In the genomic region with DNA sequence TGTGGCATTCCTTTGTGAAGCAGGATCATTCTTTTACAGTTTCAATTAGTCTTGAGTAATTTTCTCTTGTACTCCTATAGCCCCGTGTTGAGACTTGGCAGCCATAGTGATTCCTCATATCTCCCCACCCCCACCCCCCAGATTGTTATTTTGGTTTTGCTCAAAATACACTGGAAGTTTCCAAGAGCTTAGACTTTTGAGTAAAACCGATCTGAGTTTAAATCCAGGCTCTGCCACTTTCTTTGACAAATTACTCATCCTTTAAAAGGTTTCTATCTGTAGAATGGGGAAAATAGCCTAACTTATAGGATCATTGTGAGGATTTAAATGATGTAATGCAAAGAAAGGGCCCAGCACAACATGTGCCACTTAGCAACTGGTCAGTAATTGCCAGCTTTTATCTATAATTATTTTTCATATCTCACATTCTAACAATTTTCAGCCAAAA, we compare ENCODE assay signal across 13 cellular contexts. TPM values are rescaled to one million over a fixed set of nuclear protein-coding genes. Genes with fewer than 3 reads are reported as not detected.
DNase-seq lines count a peak whose midpoint lies in the region; ATAC-seq lines count a peak whose summit lies in the region.
"Had no signal": no experiment of that assay in that cellular context is flagged by ENCODE, and none has a peak within 500 bp of the region (broad histone marks: within the 10 kb centered on the region; RNA-seq: fewer than 3 reads in every experiment).

No MANE protein-coding gene starts in this region.

- H3K4me1 ChIP-seq in GM23248 (ENCODE audit: insufficient read depth) (no peaks in the 10 kb centered on the region), adipocyte (ENCODE audit: control insufficient read depth, insufficient read depth, low read length) (peaks cover 7% of the 10 kb centered on the region), mesendoderm (ENCODE audit: control insufficient read depth, low read depth, low read length) (no peaks in the 10 kb centered on the region)
- H3K4me1 ChIP-seq: BLaER1 had no signal

- no peak for ATAC-seq in GM21447 (IDR thresholded peaks at IDR 0.05; ENCODE audit: unreplicated experiment)
- no peak for ATAC-seq in activated naive CD8-positive, alpha-beta T cell treated with anti-CD3 and anti-CD28 coated beads, Interleukin-2, amount 50 U/mL, for 24 hours
- ATAC-seq: T-cell had no signal

- H3K9ac ChIP-seq in GM23248, result no peak overlapping the region
- no peak overlapping the region for H3K9ac ChIP-seq in adipocyte (ENCODE audit: low read length)
- no peak overlapping the region for H3K9ac ChIP-seq in mesendoderm (ENCODE audit: low read length)
- H3K9ac ChIP-seq: BLaER1 had no signal

- no peaks in the 10 kb centered on the region for H3K9me3 Mint-ChIP-seq in activated naive CD8-positive, alpha-beta T cell treated with anti-CD3 and anti-CD28 coated beads, Interleukin-2, amount 50 U/mL, for 24 hours
- H3K9me3 Mint-ChIP-seq: T-cell had no signal

- in situ Hi-C loops in GM23248 (cut with MboI), result no loop called here

- no peak overlapping the region for H3K18ac ChIP-seq in mesendoderm (ENCODE audit: low read length)

- no peak for DNase-seq in GM23248
- DNase-seq in NCI-H460 (ENCODE audit: extremely low read depth, low read depth), result peak; percentile 24
- peak; percentile 8 for DNase-seq in adipocyte (ENCODE audit: low read depth)
- DNase-seq in mesendoderm, result peak; percentile 11
- DNase-seq in germinal center (ENCODE audit: low spot score), result no peak
- DNase-seq in activated naive CD8-positive, alpha-beta T cell treated with anti-CD3 and anti-CD28 coated beads, Interleukin-2, amount 50 U/mL, for 24 hours, result no peak
- DNase-seq: NCI-H1930, NCI-H2171, NCI-H774, SHP77 treated with DMSO at 0.1 percent for 48 hours, T-cell had no signal

- H3F3A ChIP-seq in GM23248 (ENCODE audit: insufficient read depth), result no peaks in the 10 kb centered on the region

- H3K4me1 Mint-ChIP-seq in activated naive CD8-positive, alpha-beta T cell treated with anti-CD3 and anti-CD28 coated beads, Interleukin-2, amount 50 U/mL, for 24 hours, result no peaks in the 10 kb centered on the region
- H3K4me1 Mint-ChIP-seq: T-cell had no signal

- H2BK15ac ChIP-seq in mesendoderm (replicated peaks; ENCODE audit: low read depth), result no peak overlapping the region

- WGBS in GM23248 (ENCODE audit: low coverage in 1 of 2, low lambda C conversion rate in 2 of 2, missing lambda C conversion rate in 2 of 2), 2 experiments, result 3 to 4% methylated on average over 2 of the region's 2 CpGs
- no CpG with 5 or more reads among the region's 2 CpGs for WGBS in mesendoderm (ENCODE audit: extremely low coverage, insufficient coverage, low lambda C conversion rate)

- no peak overlapping the region for H2BK120ac ChIP-seq in mesendoderm (ENCODE audit: low read depth, low read length)

- no peak overlapping the region for H3K4ac ChIP-seq in mesendoderm (ENCODE audit: low read depth, low read length)

- H3K36me3 Mint-ChIP-seq in activated naive CD8-positive, alpha-beta T cell treated with anti-CD3 and anti-CD28 coated beads, Interleukin-2, amount 50 U/mL, for 24 hours (ENCODE audit: low read depth), result no peaks in the 10 kb centered on the region
- H3K36me3 Mint-ChIP-seq: T-cell had no signal

- no peak overlapping the region for H3K4me3 Mint-ChIP-seq in activated naive CD8-positive, alpha-beta T cell treated with anti-CD3 and anti-CD28 coated beads, Interleukin-2, amount 50 U/mL, for 24 hours
- H3K4me3 Mint-ChIP-seq: T-cell had no signal

- H3K56ac ChIP-seq in mesendoderm (ENCODE audit: low read length), result no peak overlapping the region

- H3K9me2 ChIP-seq in GM23248 (ENCODE audit: insufficient read depth), result no peaks in the 10 kb centered on the region

- H3K4me3 ChIP-seq in GM23248 (no peak overlapping the region), adipocyte (ENCODE audit: low read length) (no peak overlapping the region), mesendoderm (ENCODE audit: low read length) (no peak overlapping the region)
- H3K4me3 ChIP-seq: BLaER1 had no signal

- H3K9me3 ChIP-seq in GM23248 (ENCODE audit: low read depth) (no peaks in the 10 kb centered on the region), adipocyte (ENCODE audit: control insufficient read depth, low read length) (no peaks in the 10 kb centered on the region)
- H3K9me3 ChIP-seq: BLaER1 had no signal

- H3K27me3 Mint-ChIP-seq in activated naive CD8-positive, alpha-beta T cell treated with anti-CD3 and anti-CD28 coated beads, Interleukin-2, amount 50 U/mL, for 24 hours, result peaks cover 3% of the 10 kb centered on the region

- H4K8ac ChIP-seq in mesendoderm (ENCODE audit: low read depth, low read length), result no peak overlapping the region

- no peak overlapping the region for H3K27ac Mint-ChIP-seq in activated naive CD8-positive, alpha-beta T cell treated with anti-CD3 and anti-CD28 coated beads, Interleukin-2, amount 50 U/mL, for 24 hours
- H3K27ac Mint-ChIP-seq: T-cell had no signal

- H3K79me2 ChIP-seq in GM23248 (ENCODE audit: insufficient read depth), result no peaks in the 10 kb centered on the region
- no peaks in the 10 kb centered on the region for H3K79me2 ChIP-seq in mesendoderm (ENCODE audit: control insufficient read depth, insufficient read depth, low read length)

- H3K23ac ChIP-seq in mesendoderm (ENCODE audit: low read length), result no peak overlapping the region

- no peaks in the 10 kb centered on the region for H3K79me1 ChIP-seq in mesendoderm (ENCODE audit: low read length)

- H3K4me2 ChIP-seq in GM23248 (ENCODE audit: unreplicated experiment) (no peak overlapping the region), mesendoderm (ENCODE audit: low read length) (no peak overlapping the region)
- H3K4me2 ChIP-seq: BLaER1 had no signal

- H3K27me3 ChIP-seq in GM23248 (replicated peaks; ENCODE audit: insufficient read depth) (no peaks in the 10 kb centered on the region), adipocyte (replicated peaks; ENCODE audit: control insufficient read depth, insufficient read depth, low read length) (no peaks in the 10 kb centered on the region), mesendoderm (ENCODE audit: insufficient read depth, low read length, poor library complexity) (no peaks in the 10 kb centered on the region)
- H3K27me3 ChIP-seq: BLaER1 had no signal

- H4K5ac ChIP-seq in mesendoderm (ENCODE audit: low read length), result no peak overlapping the region

- peak overlapping the region; percentile 39 for H2AFZ ChIP-seq in GM23248

- H4K20me1 ChIP-seq in GM23248 (ENCODE audit: insufficient read depth), result no peaks in the 10 kb centered on the region
- H4K20me1 ChIP-seq: BLaER1 had no signal

- H3K36me3 ChIP-seq in GM23248 (ENCODE audit: low read depth), result no peaks in the 10 kb centered on the region
- H3K36me3 ChIP-seq in adipocyte (ENCODE audit: control insufficient read depth, insufficient read depth, low read length, severe bottlenecking), result no peaks in the 10 kb centered on the region
- no peaks in the 10 kb centered on the region for H3K36me3 ChIP-seq in mesendoderm (ENCODE audit: control insufficient read depth, insufficient read depth, low read length)
- H3K36me3 ChIP-seq: BLaER1 had no signal

- H2AK5ac ChIP-seq in mesendoderm (ENCODE audit: low read length), result no peak overlapping the region

- no peak overlapping the region for H2BK5ac ChIP-seq in mesendoderm (ENCODE audit: low read length)

- H3K27ac ChIP-seq in GM23248 (no peak overlapping the region), mesendoderm (ENCODE audit: low read depth, low read length) (no peak overlapping the region)
- H3K27ac ChIP-seq: BLaER1 had no signal

RNA-seq across cellular contexts. Expression of a gene that starts 53.1 kb away (rescaled TPM):
- total RNA-seq in GM23248 (2014; rRNA removed; shearing (Covaris generic)), result 18.9 and 22.4 TPM in 2 replicates
- polyA plus RNA-seq in GM23248 (2016; fragmentation: Nextera tagmentation; extraction: Ambion mirVana), result 5.9 and 6.0 TPM in 2 replicates
- 15.4 and 20.8 TPM in 2 replicates for total RNA-seq in NCI-H460 (2014; rRNA removed; shearing (Covaris generic))
- 6.6 and 9.5 TPM in 2 replicates for polyA plus RNA-seq in NCI-H460 (2014; cell fraction: nucleus; rRNA removed)
- polyA plus RNA-seq in mesendoderm (2013, experiment 1 of 2), result 9.6 TPM
- polyA plus RNA-seq in mesendoderm (2013, experiment 2 of 2), result 8.9 TPM

Comparison
In these comparisons a context has a peak if more than half of its experiments do, and no peak if none do; other contexts are left out.
1. DNase-seq: peak in NCI-H460 (single experiment), adipocyte (single experiment) and mesendoderm (single experiment); none in GM23248 (single experiment), germinal center (single experiment) and activated naive CD8-positive, alpha-beta T cell treated with anti-CD3 and anti-CD28 coated beads, Interleukin-2, amount 50 U/mL, for 24 hours (single experiment).